ENCODE assay signal across 8 cellular contexts in the genomic region with DNA sequence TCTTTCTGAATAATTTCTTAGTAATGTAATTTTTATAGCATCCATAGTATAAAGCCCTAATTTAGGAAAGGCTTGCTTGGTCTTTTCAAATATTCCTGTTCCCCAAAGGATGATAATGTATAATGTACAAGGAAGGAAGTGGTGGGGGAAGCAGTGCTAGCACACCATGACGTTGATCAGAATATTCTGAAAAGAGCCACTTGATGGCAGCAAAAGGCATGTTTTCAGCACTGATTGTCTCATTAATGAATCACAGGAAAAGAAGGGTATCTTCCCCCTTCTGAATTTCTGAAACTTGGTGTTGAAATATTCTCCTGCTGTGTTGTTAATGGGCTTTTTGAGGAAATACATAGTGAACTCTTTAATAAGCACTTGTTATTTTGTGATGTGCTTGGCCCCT.
DNase-seq lines count a peak whose midpoint lies in the region; ATAC-seq and TF ChIP-seq lines count a peak whose summit lies in the region.

No MANE protein-coding gene starts in this region.

- H3K4me3 ChIP-seq in DND-41 (ENCODE audit: low read depth in 1 of 2, low read length in 2 of 2) = no peak overlapping the region
- no peak overlapping the region for H3K4me3 ChIP-seq in adipocyte (ENCODE audit: low read length)

- peak; percentile 71 for TF ChIP-seq CTCF in DND-41 (IDR thresholded peaks at IDR 0.05; ENCODE audit: borderline replicate concordance, extremely low read depth, low read length, poor library complexity, severe bottlenecking)

- H3K27ac ChIP-seq in DND-41 (ENCODE audit: low read length) = no peak overlapping the region

- H3K4me2 ChIP-seq in DND-41 (ENCODE audit: insufficient read depth, low read length) = no peak overlapping the region

- DNase-seq in DND-41 (peak; percentile 25), GM19238 (ENCODE audit: insufficient read length, low spot score) (peak; percentile 20), NCI-H2196 treated with DMSO at 0.1 percent for 48 hours (lab: John Stamatoyannopoulos, UW; ENCODE audit: unreplicated experiment) (peak; percentile 15), adipocyte (ENCODE audit: low read depth) (peak; percentile 83), iPS DF 4.7 (ENCODE audit: extremely low read depth, low spot score) (peak; percentile 30), superior temporal gyrus (ENCODE audit: extremely low spot score) (peak; percentile 85)
- DNase-seq in activated CD8-positive, alpha-beta memory T cell treated with anti-CD3 and anti-CD28 coated beads, Interleukin-2, amount 50 U/mL, for 48 hours = no peak

- H3K36me3 ChIP-seq in DND-41 (ENCODE audit: insufficient read depth, low read length) (no peaks in the 10 kb centered on the region), adipocyte (ENCODE audit: control insufficient read depth, insufficient read depth, low read length, severe bottlenecking) (no peaks in the 10 kb centered on the region)

- no peaks in the 10 kb centered on the region for H3K79me2 ChIP-seq in DND-41 (ENCODE audit: insufficient read depth, low read length)

- H3K4me1 ChIP-seq in DND-41 (ENCODE audit: insufficient read depth, low read length) (no peaks in the 10 kb centered on the region), adipocyte (ENCODE audit: control insufficient read depth, insufficient read depth, low read length) (peaks cover 5% of the 10 kb centered on the region)

- no peaks in the 10 kb centered on the region for H4K20me1 ChIP-seq in DND-41 (ENCODE audit: insufficient read depth, low read length)

- peak; percentile 86 for ATAC-seq in DND-41 (ENCODE audit: insufficient read depth, low read depth)
- ATAC-seq in HG03095 (IDR thresholded peaks at IDR 0.05; ENCODE audit: unreplicated experiment) = peak; percentile 95

- H3K9me3 ChIP-seq in DND-41 (ENCODE audit: insufficient read depth, low read length, severe bottlenecking) (no peaks in the 10 kb centered on the region), adipocyte (ENCODE audit: control insufficient read depth, low read length) (no peaks in the 10 kb centered on the region)

- H3K27me3 ChIP-seq in DND-41 (ENCODE audit: insufficient read depth, low read length, poor library complexity) (no peaks in the 10 kb centered on the region), adipocyte (replicated peaks; ENCODE audit: control insufficient read depth, insufficient read depth, low read length) (no peaks in the 10 kb centered on the region)

- H3K9ac ChIP-seq in DND-41 (ENCODE audit: low read depth, low read length) = no peak overlapping the region
- H3K9ac ChIP-seq in adipocyte (ENCODE audit: low read length) = no peak overlapping the region

- no peak overlapping the region for H2AFZ ChIP-seq in DND-41 (ENCODE audit: low read depth, low read length)
